ENCODE assay signal across 1 cellular context in the genomic region with DNA sequence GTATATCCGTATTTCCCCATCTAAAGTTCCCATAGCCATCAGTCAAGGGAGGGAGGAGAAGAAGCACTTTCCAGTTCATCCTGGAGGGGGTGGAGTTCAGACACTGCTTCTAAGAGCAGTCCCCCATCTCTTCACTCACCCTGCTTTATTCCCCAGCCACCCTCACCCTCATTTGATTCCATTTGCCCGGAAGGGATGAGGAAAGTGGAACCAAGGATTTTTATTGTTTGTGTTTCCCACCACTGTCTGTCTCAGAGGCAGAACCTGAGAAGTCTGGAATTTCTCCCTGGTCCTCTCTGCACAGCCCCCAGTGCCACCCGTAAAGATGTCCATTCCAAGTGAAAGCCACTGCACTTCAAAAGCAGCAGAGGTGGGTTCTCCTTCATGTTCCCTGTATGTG.
TF ChIP-seq lines count a peak whose summit lies in the region.

No MANE protein-coding gene starts in this region.

TF ChIP-seq in H1, 55 proteins besides CTCF, POLR2A, EP300 and RAD21 (continued from another document):
- TF ChIP-seq RFX5 (IDR thresholded peaks at IDR 0.05; ENCODE audit: borderline replicate concordance, low read depth, low read length) (no peak), SP1 (IDR thresholded peaks at IDR 0.05; ENCODE audit: low read depth, low read length) (no peak), ATF2 (IDR thresholded peaks at IDR 0.05; ENCODE audit: low read length) (no peak), GTF2F1 (IDR thresholded peaks at IDR 0.05; ENCODE audit: borderline replicate concordance, low read depth, low read length) (no peak), MAX (IDR thresholded peaks at IDR 0.05) (no peak), HDAC6 (IDR thresholded peaks at IDR 0.05; ENCODE audit: low read depth, low read length) (no peak), JUN (IDR thresholded peaks at IDR 0.05; ENCODE audit: low read depth, low read length) (no peak)
